27 cellular contexts compared by ENCODE assay signal in genomic region chr7:69187824-69188335, GRCh38.
"Had no signal": no experiment of that assay in that cellular context is flagged by ENCODE, and none has a peak within 500 bp of the region (broad histone marks: within the 10 kb centered on the region; RNA-seq: fewer than 3 reads in every experiment).

No MANE protein-coding gene starts in this region.

- H3K27ac Mint-ChIP-seq: activated CD4-positive, alpha-beta T cell treated with anti-CD3 and anti-CD28 coated beads for 36 hours; activated CD8-positive, alpha-beta memory T cell treated with anti-CD3 and anti-CD28 coated beads, Interleukin-2, amount 10 ng/mL, durations not matched to agents 7 days and 5 days; activated CD8-positive, alpha-beta T cell treated with anti-CD3 and anti-CD28 coated beads, Interleukin-2, amount 10 ng/mL, durations not matched to agents 7 days and 5 days; activated naive CD4-positive, alpha-beta T cell treated with anti-CD3 and anti-CD28 coated beads, Interleukin-2, amount 50 U/mL, for 72 hours; activated T-cell treated with anti-CD3 and anti-CD28 coated beads, Interleukin-2, amount 50 U/mL, for 72 hours; dendritic cell treated with granulocyte-macrophage colony-stimulating factor and Interleukin-4, amounts not matched to agents 40 ng/mL and 50 ng/mL, for 4 days; nephron; stimulated activated naive B cell treated with anti-CD40 and anti-IgM and Interleukin-4, amounts not matched to agents 10 μg/mL and 1 μg/mL and 100 μg/mL, for 72 hours; WTC11 had no signal

- H3K36me3 ChIP-seq: breast epithelium, esophagus muscularis mucosa, heart left ventricle, left lung, lower lobe of right lung, stomach, thyroid gland had no signal

- H3K36me3 Mint-ChIP-seq: activated CD8-positive, alpha-beta memory T cell treated with anti-CD3 and anti-CD28 coated beads, Interleukin-2, amount 10 ng/mL, durations not matched to agents 7 days and 5 days; stimulated activated naive B cell treated with anti-CD40 and anti-IgM and Interleukin-4, amounts not matched to agents 10 μg/mL and 1 μg/mL and 100 μg/mL, for 72 hours; WTC11 had no signal

- H3K27me3 ChIP-seq: breast epithelium, esophagus muscularis mucosa, foreskin keratinocyte, heart left ventricle, left lung, stomach, thyroid gland had no signal

- H3K4me3 ChIP-seq: breast epithelium, esophagus muscularis mucosa, heart left ventricle, left lung, lower lobe of right lung, mucosa of descending colon, stomach, thyroid gland had no signal

- H3K9me3 Mint-ChIP-seq: nephron had no signal

- DNase-seq: activated CD4-positive, alpha-beta T cell treated with anti-CD3 and anti-CD28 coated beads for 36 hours; activated CD8-positive, alpha-beta memory T cell treated with anti-CD3 and anti-CD28 coated beads, Interleukin-2, amount 10 ng/mL, durations not matched to agents 7 days and 5 days; activated CD8-positive, alpha-beta T cell treated with anti-CD3 and anti-CD28 coated beads, Interleukin-2, amount 10 ng/mL, durations not matched to agents 7 days and 5 days; activated naive CD4-positive, alpha-beta T cell; activated T-cell treated with anti-CD3 and anti-CD28 coated beads, Interleukin-2, amount 50 U/mL, for 72 hours; central memory CD4-positive, alpha-beta T cell; heart left ventricle; hypothalamus; left lung; lower lobe of right lung; mesenchymal stem cell; mucosa of descending colon; posterior cingulate gyrus; small intestine; stimulated activated CD4-positive, alpha-beta T cell treated with anti-CD3 and anti-CD28 coated beads, Interleukin-1b, Interleukin-23, amount 100 ng/mL, for 48 hours; stimulated activated naive B cell treated with anti-CD40 and anti-IgM and Interleukin-4, amounts not matched to agents 10 μg/mL and 1 μg/mL and 100 μg/mL, for 72 hours; stomach; T-helper 2 cell; thyroid gland had no signal

- H3K27me3 Mint-ChIP-seq: activated CD4-positive, alpha-beta T cell treated with anti-CD3 and anti-CD28 coated beads for 36 hours; activated CD8-positive, alpha-beta memory T cell treated with anti-CD3 and anti-CD28 coated beads, Interleukin-2, amount 10 ng/mL, durations not matched to agents 7 days and 5 days; dendritic cell treated with granulocyte-macrophage colony-stimulating factor and Interleukin-4, amounts not matched to agents 40 ng/mL and 50 ng/mL, for 4 days; stimulated activated naive B cell treated with anti-CD40 and anti-IgM and Interleukin-4, amounts not matched to agents 10 μg/mL and 1 μg/mL and 100 μg/mL, for 72 hours had no signal

- FAIRE-seq: small intestine had no signal

- H3K27ac ChIP-seq: breast epithelium, esophagus muscularis mucosa, foreskin keratinocyte, heart left ventricle, left lung, lower lobe of right lung, stomach, thyroid gland had no signal

- H3K4me1 ChIP-seq: breast epithelium, foreskin keratinocyte, left lung, lower lobe of right lung, thyroid gland had no signal

- H3K4me1 Mint-ChIP-seq: activated CD8-positive, alpha-beta memory T cell treated with anti-CD3 and anti-CD28 coated beads, Interleukin-2, amount 10 ng/mL, durations not matched to agents 7 days and 5 days; WTC11 had no signal

- ATAC-seq: activated CD4-positive, alpha-beta T cell treated with anti-CD3 and anti-CD28 coated beads for 36 hours; activated CD8-positive, alpha-beta memory T cell treated with anti-CD3 and anti-CD28 coated beads, Interleukin-2, amount 10 ng/mL, durations not matched to agents 7 days and 5 days; activated CD8-positive, alpha-beta T cell treated with anti-CD3 and anti-CD28 coated beads, Interleukin-2, amount 10 ng/mL, durations not matched to agents 7 days and 5 days; activated naive CD4-positive, alpha-beta T cell treated with anti-CD3 and anti-CD28 coated beads, Interleukin-2, amount 50 U/mL, for 72 hours; activated T-cell treated with anti-CD3 and anti-CD28 coated beads, Interleukin-2, amount 50 U/mL, for 72 hours; foreskin keratinocyte; heart left ventricle; left lung; lower lobe of right lung; mucosa of descending colon; sciatic nerve; stimulated activated naive B cell treated with anti-CD40 and anti-IgM and Interleukin-4, amounts not matched to agents 10 μg/mL and 1 μg/mL and 100 μg/mL, for 72 hours; WTC11 had no signal

- H3K9me3 ChIP-seq: breast epithelium, esophagus muscularis mucosa, left lung, lower lobe of right lung, stomach, thyroid gland had no signal

- H3K4me3 Mint-ChIP-seq: activated CD4-positive, alpha-beta T cell treated with anti-CD3 and anti-CD28 coated beads for 36 hours; activated CD8-positive, alpha-beta memory T cell treated with anti-CD3 and anti-CD28 coated beads, Interleukin-2, amount 10 ng/mL, durations not matched to agents 7 days and 5 days; activated CD8-positive, alpha-beta T cell treated with anti-CD3 and anti-CD28 coated beads, Interleukin-2, amount 10 ng/mL, durations not matched to agents 7 days and 5 days; activated T-cell treated with anti-CD3 and anti-CD28 coated beads, Interleukin-2, amount 50 U/mL, for 72 hours; dendritic cell treated with granulocyte-macrophage colony-stimulating factor and Interleukin-4, amounts not matched to agents 40 ng/mL and 50 ng/mL, for 4 days; nephron; stimulated activated naive B cell treated with anti-CD40 and anti-IgM and Interleukin-4, amounts not matched to agents 10 μg/mL and 1 μg/mL and 100 μg/mL, for 72 hours; WTC11 had no signal
